ENCODE assay signal across 1 cellular context in genomic region chr3:179604336-179605078, GRCh38.
TF ChIP-seq lines count a peak whose summit lies in the region.

Gene MRPL47 (minus strand): TSS chr3:179604638. CDS start chr3:179604624, 14 bp downstream.
Gene NDUFB5 (plus strand): TSS chr3:179604794. CDS start chr3:179604816, 22 bp downstream.

TF ChIP-seq in HepG2, 621 proteins besides CTCF, POLR2A, EP300 and RAD21 (continued from another document):
- TF ChIP-seq ZBTB37 (CRISPR knock-in tag; IDR thresholded peaks at IDR 0.05) = 0 out of 2 replicates have a peak, but pooled peaks have one; percentile 18
- peak; percentile 47 for TF ChIP-seq XRCC5 (optimal IDR thresholded peaks at IDR 0.05; ENCODE audit: low read length)
- no peak for TF ChIP-seq SRSF4 (IDR thresholded peaks at IDR 0.05; ENCODE audit: low read depth, low read length, poor library complexity, severe bottlenecking)
- TF ChIP-seq ATF7-NPFF (CRISPR knock-in tag; IDR thresholded peaks at IDR 0.05; ENCODE audit: low read depth) = peak; percentile 38; the same call in 1 of the 2 replicates
- no peak for TF ChIP-seq TBX3 (IDR thresholded peaks at IDR 0.05; ENCODE audit: borderline replicate concordance)
- TF ChIP-seq ZNF33A (CRISPR knock-in tag; IDR thresholded peaks at IDR 0.05; ENCODE audit: borderline replicate concordance) = no peak
- no peak for TF ChIP-seq PREB (CRISPR knock-in tag; IDR thresholded peaks at IDR 0.05)
- TF ChIP-seq MAFK (conservative IDR thresholded peaks at IDR 0.05 in 1 of 2, IDR thresholded peaks at IDR 0.05 in 1 of 2; ENCODE audit: low read length in 2 of 2) = peak in 1 of 2 experiments; percentile 51; a peak in 1 of 4 replicates
- TF ChIP-seq ZBTB34 (CRISPR knock-in tag; IDR thresholded peaks at IDR 0.05) = no peak
- TF ChIP-seq ZNF335 (CRISPR knock-in tag; IDR thresholded peaks at IDR 0.05) = peak; percentile 45
- TF ChIP-seq CERS6 (CRISPR knock-in tag; IDR thresholded peaks at IDR 0.05) = no peak
- peak; percentile 79 for TF ChIP-seq ZNF441 (CRISPR knock-in tag; IDR thresholded peaks at IDR 0.05; ENCODE audit: borderline replicate concordance)
- TF ChIP-seq NFIC (IDR thresholded peaks at IDR 0.05; ENCODE audit: low read length) = peak; percentile 29; the same call in 1 of the 2 replicates
TF ChIP-seq in HepG2: peak in this region for 214.
